ENCODE assay signal across 9 cellular contexts in the genomic region with DNA sequence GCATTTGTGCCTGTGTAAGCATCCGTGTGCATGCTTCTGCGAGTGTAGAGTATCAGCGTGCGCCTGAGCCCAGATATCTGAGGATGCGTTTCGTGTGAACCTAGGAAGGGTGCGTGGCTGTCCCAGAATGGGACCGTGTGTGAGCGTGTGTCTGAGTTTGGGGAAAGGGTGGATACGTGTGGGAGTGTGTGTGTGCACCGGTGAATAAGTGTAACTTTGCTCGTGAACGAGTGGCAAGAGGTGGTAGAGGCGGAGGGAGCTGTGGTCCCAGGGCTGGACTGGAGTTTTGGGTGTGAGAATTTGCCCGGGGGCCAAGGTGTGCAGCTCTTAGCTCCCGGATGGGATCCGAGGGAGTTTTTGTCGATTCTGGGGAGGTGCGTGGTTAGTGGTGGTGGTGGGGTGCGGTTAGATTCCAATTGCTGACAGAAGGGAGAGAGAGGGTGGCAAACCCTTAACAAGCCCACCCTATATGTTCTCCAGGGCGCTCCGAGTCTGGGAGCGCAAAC. TPM values are rescaled to one million over a fixed set of nuclear protein-coding genes. Genes with fewer than 3 reads are reported as not detected.
DNase-seq lines count a peak whose midpoint lies in the region; ATAC-seq and TF ChIP-seq lines count a peak whose summit lies in the region.
"Had no signal": no experiment of that assay in that cellular context is flagged by ENCODE, and none has a peak within 500 bp of the region (broad histone marks: within the 10 kb centered on the region; RNA-seq: fewer than 3 reads in every experiment).

No MANE protein-coding gene starts in this region.

- 6% methylated on average over 22 of the region's 23 CpGs for WGBS in HUES64
- WGBS in endodermal cell (ENCODE audit: insufficient coverage in 1 of 2, insufficient read length in 1 of 2), 2 experiments = 10% methylated on average over 15 to 23 of the region's 23 CpGs
- WGBS in sigmoid colon, 2 donors = 4 to 6% methylated on average over 23 of the region's 23 CpGs

- H3K27me3 Mint-ChIP-seq in CD14-positive monocyte (ENCODE audit: low read depth in 3 of 3) (peaks cover 58 to 80% (median 66%) of the 10 kb centered on the region in 3 donors), endodermal cell (ENCODE audit: insufficient read depth) (peaks cover 49% of the 10 kb centered on the region)

- H3K27ac Mint-ChIP-seq in CD14-positive monocyte = no peak overlapping the region
- no peak overlapping the region for H3K27ac Mint-ChIP-seq in endodermal cell

- no peaks in the 10 kb centered on the region for H3F3A ChIP-seq in neural cell (ENCODE audit: insufficient read depth, low read length, poor library complexity, severe bottlenecking)

- no peak overlapping the region for H3K27ac ChIP-seq in HUES64 (ENCODE audit: low read depth, low read length)
- no peak overlapping the region for H3K27ac ChIP-seq in endodermal cell (ENCODE audit: low read depth, low read length)
- H3K27ac ChIP-seq in neural cell (ENCODE audit: low read length) = no peak overlapping the region
- H3K27ac ChIP-seq in sigmoid colon = no peak overlapping the region

- H3K4me1 ChIP-seq in HUES64 (ENCODE audit: insufficient read depth, low read length) (peaks cover 23% of the 10 kb centered on the region), endodermal cell (ENCODE audit: control insufficient read depth, insufficient read depth, low read length) (peaks cover 18% of the 10 kb centered on the region), sigmoid colon (peaks cover 0 to 48% (median 38%) of the 10 kb centered on the region in 4 donors), mucosa of descending colon (ENCODE audit: low read depth) (peaks cover 14% of the 10 kb centered on the region)

- TF ChIP-seq RAD21 in neural cell (conservative IDR thresholded peaks at IDR 0.05) = no peak

- H3K9me2 ChIP-seq in neural cell (ENCODE audit: insufficient read depth, low read length) = no peaks in the 10 kb centered on the region

- no peak for TF ChIP-seq CTCF in CD14-positive monocyte (IDR thresholded peaks at IDR 0.05)
- no peak for TF ChIP-seq CTCF in endodermal cell (conservative IDR thresholded peaks at IDR 0.05)
- no peak for TF ChIP-seq CTCF in neural cell (IDR thresholded peaks at IDR 0.05; ENCODE audit: poor library complexity, severe bottlenecking)
- no peak for TF ChIP-seq CTCF in sigmoid colon (IDR thresholded peaks at IDR 0.05)
- TF ChIP-seq CTCF in mucosa of descending colon (IDR thresholded peaks at IDR 0.05) = no peak

- H3K9me3 ChIP-seq in HUES64 (ENCODE audit: insufficient read depth, low read depth, low read length) (no peaks in the 10 kb centered on the region), endodermal cell (ENCODE audit: control insufficient read depth, low read length) (no peaks in the 10 kb centered on the region), neural cell (ENCODE audit: low read length) (no peaks in the 10 kb centered on the region), sigmoid colon (no peaks in the 10 kb centered on the region), mucosa of descending colon (no peaks in the 10 kb centered on the region)

- DNase-seq in CD14-positive monocyte (ENCODE audit: low spot score) (no peak), endodermal cell (no peak), sigmoid colon (no peak), HT-29 (ENCODE audit: low spot score) (no peak), mucosa of descending colon (no peak), NCI-H2107 treated with DMSO at 0.1 percent for 48 hours (lab: John Stamatoyannopoulos, UW; ENCODE audit: unreplicated experiment) (no peak)

- H4K20me1 ChIP-seq in neural cell (ENCODE audit: insufficient read depth) = no peaks in the 10 kb centered on the region

- H3K4me1 Mint-ChIP-seq in CD14-positive monocyte (peaks cover 10% of the 10 kb centered on the region), endodermal cell (peaks cover 35% of the 10 kb centered on the region)

- no peak for TF ChIP-seq POLR2A in sigmoid colon (IDR thresholded peaks at IDR 0.05)

- no peak for ATAC-seq in mucosa of descending colon

- no peaks in the 10 kb centered on the region for H3K79me2 ChIP-seq in neural cell (replicated peaks; ENCODE audit: insufficient read depth, low read length)

- no peaks in the 10 kb centered on the region for H3K36me3 ChIP-seq in HUES64 (ENCODE audit: insufficient read depth, low read length)
- no peaks in the 10 kb centered on the region for H3K36me3 ChIP-seq in endodermal cell (ENCODE audit: control insufficient read depth, insufficient read depth, low read length)
- H3K36me3 ChIP-seq in neural cell (ENCODE audit: insufficient read depth, low read length) = no peaks in the 10 kb centered on the region
- no peaks in the 10 kb centered on the region for H3K36me3 ChIP-seq in sigmoid colon
- no peaks in the 10 kb centered on the region for H3K36me3 ChIP-seq in mucosa of descending colon (ENCODE audit: low read depth)

- H3K4me2 ChIP-seq in neural cell (ENCODE audit: low read length) = peak overlapping the region; percentile 76

- H3K36me3 Mint-ChIP-seq in CD14-positive monocyte = peaks cover 3 to 9% of the 10 kb centered on the region in 2 donors
- no peaks in the 10 kb centered on the region for H3K36me3 Mint-ChIP-seq in endodermal cell (ENCODE audit: low read depth)

- no peak overlapping the region; the same call in 1 of the 2 replicates for H3K9ac ChIP-seq in HUES64 (ENCODE audit: low read depth, low read length)
- no peak overlapping the region for H3K9ac ChIP-seq in endodermal cell (ENCODE audit: extremely low read depth, low read length, poor library complexity, severe bottlenecking)
- H3K9ac ChIP-seq in neural cell (ENCODE audit: low read length) = no peak overlapping the region

- H3K9me3 Mint-ChIP-seq in CD14-positive monocyte (peaks cover 0 to 15% (median 6%) of the 10 kb centered on the region in 7 donors), endodermal cell (no peaks in the 10 kb centered on the region)

- H3K27me3 ChIP-seq in HUES64 (ENCODE audit: insufficient read depth, low read length) (peaks cover 40% of the 10 kb centered on the region), endodermal cell (ENCODE audit: control insufficient read depth, insufficient read depth, low read length, poor library complexity, severe bottlenecking) (peaks cover 34% of the 10 kb centered on the region), neural cell (ENCODE audit: insufficient read depth, low read depth, low read length) (peaks cover 45% of the 10 kb centered on the region), sigmoid colon (peaks cover 24 to 46% (median 34%) of the 10 kb centered on the region in 3 donors)

- H3K4me3 ChIP-seq in HUES64 (ENCODE audit: low read length) (peak overlapping the region; percentile 71), endodermal cell (ENCODE audit: low read length) (peak overlapping the region; percentile 81), neural cell (ENCODE audit: low read length) (peak overlapping the region; percentile 70), sigmoid colon (peak overlapping the region in 2 of 4 donors; percentile 41 to 66), mucosa of descending colon (no peak overlapping the region)
- H3K4me3 ChIP-seq: GM12878 had no signal

- TF ChIP-seq EP300 in neural cell (conservative IDR thresholded peaks at IDR 0.05; ENCODE audit: poor library complexity, severe bottlenecking) = no peak
- no peak for TF ChIP-seq EP300 in sigmoid colon (IDR thresholded peaks at IDR 0.05)

- no peak overlapping the region for H2AFZ ChIP-seq in neural cell (ENCODE audit: low read depth, low read length)

- intact Hi-C loops in CD14-positive monocyte (cut with micrococcal nuclease) (loop anchor here (5.0 kb wide), 2 partner anchors 138 to 148 kb away; no protein-coding TSS in a partner anchor), sigmoid colon (cut with DNase I) (loop anchor here (1.0 to 10.0 kb wide), 5 partner anchors 50 to 136 kb away; no protein-coding TSS in a partner anchor), mucosa of descending colon (cut with DNase I, micrococcal nuclease) (loop anchor here (5.0 kb wide), 3 partner anchors 118 to 138 kb away; no protein-coding TSS in a partner anchor)

- H3K4me3 Mint-ChIP-seq in CD14-positive monocyte (peak overlapping the region; percentile 72 to 85), endodermal cell (peak overlapping the region; percentile 86)

TF ChIP-seq in neural cell, 6 proteins besides CTCF, POLR2A, EP300 and RAD21:
- TF ChIP-seq MXI1 (conservative IDR thresholded peaks at IDR 0.05; ENCODE audit: poor library complexity, severe bottlenecking) (peak; percentile 2), SMC3 (conservative IDR thresholded peaks at IDR 0.05; ENCODE audit: poor library complexity) (no peak), EZH2 (IDR thresholded peaks at IDR 0.05; ENCODE audit: borderline replicate concordance, insufficient read depth, low read length, poor library complexity, severe bottlenecking) (no peak)

RNA-seq across cellular contexts. Expression of a gene that starts 0.7 kb away (rescaled TPM):
- not detected for polyA plus RNA-seq in CD14-positive monocyte
- polyA plus RNA-seq in HUES64 (2013, experiment 1 of 2) = 7.5 TPM
- polyA plus RNA-seq in HUES64 (2013, experiment 2 of 2) = 8.2 TPM
- total RNA-seq in endodermal cell = 10 to 100 TPM; 43.8 to 69.5 TPM
- 27.0 TPM for polyA plus RNA-seq in endodermal cell (2013, experiment 1 of 2)
- polyA plus RNA-seq in endodermal cell (2013, experiment 2 of 2) = 29.4 TPM
- 0.04 and 0.25 TPM in 2 replicates for polyA plus RNA-seq in neural cell
- 0.12 and 0.24 TPM in 2 replicates for polyA minus RNA-seq in neural cell
- total RNA-seq in sigmoid colon = 10 to 100 TPM in 1 of 4 donors, 1 to 10 TPM in 3; 2.0 to 13.3 (median 7.1) TPM
- polyA plus RNA-seq in sigmoid colon = 1 to 10 TPM; 1.4 to 5.5 (median 1.8) TPM
- 14.5 and 17.6 TPM in 2 replicates for total RNA-seq in HT-29 (2014; rRNA removed; shearing (Covaris generic))
- 10 to 100 TPM in 1 of 3 donors, 1 to 10 TPM in 2; 3.1 to 13.6 (median 4.0) TPM for total RNA-seq in mucosa of descending colon
- polyA plus RNA-seq: GM12878 had no signal

RNA-seq across cellular contexts. Expression of a gene that starts 55.6 kb away (rescaled TPM):
- polyA plus RNA-seq in CD14-positive monocyte = not detected
- 0.80 TPM for polyA plus RNA-seq in HUES64 (2013, experiment 1 of 2)
- 0.70 TPM for polyA plus RNA-seq in HUES64 (2013, experiment 2 of 2)
- total RNA-seq in endodermal cell = 10 to 100 TPM; 11.4 to 16.3 TPM
- polyA plus RNA-seq in endodermal cell (2013, experiment 1 of 2) = 3.3 TPM
- 4.1 TPM for polyA plus RNA-seq in endodermal cell (2013, experiment 2 of 2)
- polyA plus RNA-seq in neural cell = 0.14 TPM in 1 of 2 replicates, not detected in the other
- polyA minus RNA-seq in neural cell = not detected in 2 replicates
- 1 to 10 TPM in 1 of 4 donors, not detected in 3; 1.4 TPM for total RNA-seq in sigmoid colon
- 1 to 10 TPM; 2.5 to 6.9 (median 4.8) TPM for polyA plus RNA-seq in sigmoid colon
- total RNA-seq in HT-29 (2014; rRNA removed; shearing (Covaris generic)) = 36.4 and 41.0 TPM in 2 replicates
- 10 to 100 TPM; 12.3 to 36.9 (median 13.6) TPM for total RNA-seq in mucosa of descending colon
- total RNA-seq: GM12878 had no signal
- polyA plus RNA-seq: GM12878 had no signal

Comparison
In these comparisons a context has a peak if more than half of its experiments do, and no peak if none do; other contexts are left out.
1. RNA of a gene that starts 55.6 kb away (total RNA-seq): 36.4 to 41.0 TPM in HT-29, 11.4 to 16.3 TPM in endodermal cell and 12.3 to 36.9 TPM in mucosa of descending colon; 1.4 TPM in sigmoid colon; every median in the first group is over 4 times any median in the second.